In genomic region chr5:131286400-131286715, GRCh38 we compare ENCODE assay signal across 31 cellular contexts. TPM values are rescaled to one million over a fixed set of nuclear protein-coding genes. Genes with fewer than 3 reads are reported as not detected.
DNase-seq lines count a peak whose midpoint lies in the region; ATAC-seq lines count a peak whose summit lies in the region.
"Had no signal": no experiment of that assay in that cellular context is flagged by ENCODE, and none has a peak within 500 bp of the region (broad histone marks: within the 10 kb centered on the region; RNA-seq: fewer than 3 reads in every experiment).

No MANE protein-coding gene starts in this region.

- H3K27ac ChIP-seq in CD8-positive, alpha-beta memory T cell (ENCODE audit: low read depth, low read length), result no peak overlapping the region
- H3K27ac ChIP-seq in naive thymus-derived CD4-positive, alpha-beta T cell (ENCODE audit: low read depth, low read length), result peak overlapping the region; percentile 80
- H3K27ac ChIP-seq: breast epithelium, right atrium auricular region, SK-N-MC, thoracic aorta had no signal

- intact Hi-C loops in naive thymus-derived CD4-positive, alpha-beta T cell (cut with micrococcal nuclease), result loop anchor here in 1 of 2 donors (5.0 kb wide), 1 partner anchor 34 kb away; no protein-coding TSS in a partner anchor

- no peaks in the 10 kb centered on the region for H3K9me3 ChIP-seq in CD8-positive, alpha-beta memory T cell (ENCODE audit: low read length)
- no peaks in the 10 kb centered on the region for H3K9me3 ChIP-seq in naive thymus-derived CD4-positive, alpha-beta T cell (ENCODE audit: control insufficient read depth in 2 of 3, low read length in 3 of 3)
- H3K9me3 ChIP-seq: breast epithelium, right atrium auricular region, thoracic aorta had no signal

- peak overlapping the region; percentile 58 for H3K27ac Mint-ChIP-seq in activated T-cell treated with anti-CD3 and anti-CD28 coated beads, Interleukin-2, amount 50 U/mL, for 72 hours
- H3K27ac Mint-ChIP-seq in CD8-positive, alpha-beta memory T cell, result peak overlapping the region in 6 of 8 donors; percentile 1 to 94 (median 82)
- H3K27ac Mint-ChIP-seq in activated naive CD8-positive, alpha-beta T cell treated with anti-CD3 and anti-CD28 coated beads for 36 hours, result peak overlapping the region; percentile 91
- peak overlapping the region in 8 of 9 donors; percentile 34 to 98 (median 88) for H3K27ac Mint-ChIP-seq in naive thymus-derived CD4-positive, alpha-beta T cell

- no peak overlapping the region for H3K4me3 ChIP-seq in CD8-positive, alpha-beta memory T cell (ENCODE audit: low read length)
- H3K4me3 ChIP-seq in naive thymus-derived CD4-positive, alpha-beta T cell (ENCODE audit: low read length), result no peak overlapping the region
- H3K4me3 ChIP-seq: breast epithelium, K562, right atrium auricular region, SK-N-MC, smooth muscle cell, thoracic aorta had no signal

- CTCF ChIA-PET in CD8-positive, alpha-beta memory T cell (lab: Charles Lee), result interaction anchor here (1.0 to 3.1 kb wide), 5 partner anchors 16 to 96 kb away, joined by 3 to 15 read pairs (median 7); no protein-coding TSS in a partner anchor
- CTCF ChIA-PET in naive thymus-derived CD4-positive, alpha-beta T cell (lab: Charles Lee), result interaction anchor here (0.6 kb wide), 1 partner anchor 114 kb away, joined by 3 read pairs; no protein-coding TSS in a partner anchor

- POLR2A ChIA-PET in CD8-positive, alpha-beta memory T cell (lab: Charles Lee), result interaction anchor here (0.7 to 1.2 kb wide), 3 partner anchors 13 to 132 kb away, joined by 5 to 12 read pairs (median 7); no protein-coding TSS in a partner anchor
- POLR2A ChIA-PET in naive thymus-derived CD4-positive, alpha-beta T cell (lab: Charles Lee), result interaction anchor here (0.6 to 3.2 kb wide), 10 partner anchors 10 to 345 kb away, joined by 3 to 26 read pairs (median 6); partner anchors contain the start of gene CDC42SE2

- no peaks in the 10 kb centered on the region for H3K27me3 ChIP-seq in CD8-positive, alpha-beta memory T cell (ENCODE audit: insufficient read depth, low read length, poor library complexity, severe bottlenecking)
- H3K27me3 ChIP-seq in naive thymus-derived CD4-positive, alpha-beta T cell (ENCODE audit: control insufficient read depth in 2 of 2, insufficient read depth in 2 of 2, low read length in 2 of 2), result no peaks in the 10 kb centered on the region
- H3K27me3 ChIP-seq: breast epithelium, right atrium auricular region had no signal

- H3K36me3 ChIP-seq in CD8-positive, alpha-beta memory T cell (ENCODE audit: insufficient read depth, low read length), result no peaks in the 10 kb centered on the region
- peaks cover 0 to 8% (median 6%) of the 10 kb centered on the region in 3 experiments for H3K36me3 ChIP-seq in naive thymus-derived CD4-positive, alpha-beta T cell (ENCODE audit: control insufficient read depth in 2 of 3, insufficient read depth in 3 of 3, low read length in 3 of 3)
- H3K36me3 ChIP-seq: breast epithelium, right atrium auricular region, thoracic aorta had no signal

- ATAC-seq in activated T-cell treated with anti-CD3 and anti-CD28 coated beads, Interleukin-2, amount 50 U/mL, for 72 hours (replicated peaks in 1 of 2), result no peak
- ATAC-seq in naive thymus-derived CD4-positive, alpha-beta T cell, result no peak
- ATAC-seq in HG02885 (IDR thresholded peaks at IDR 0.05; ENCODE audit: poor library complexity, unreplicated experiment) (no peak), GM19351 (IDR thresholded peaks at IDR 0.05; ENCODE audit: unreplicated experiment) (no peak), HG02970 (IDR thresholded peaks at IDR 0.05; ENCODE audit: low FRiP score, unreplicated experiment) (no peak)
- ATAC-seq: K562; left cardiac atrium; PC-3; stimulated activated naive CD8-positive, alpha-beta T cell treated with anti-CD3 and anti-CD28 coated beads, Interleukin-15, Interleukin-2, amounts not matched to agents 100 U/mL and 50 U/mL, for 24 hours had no signal

- no peaks in the 10 kb centered on the region for H3K27me3 Mint-ChIP-seq in activated T-cell treated with anti-CD3 and anti-CD28 coated beads, Interleukin-2, amount 50 U/mL, for 72 hours (ENCODE audit: low read depth)
- H3K27me3 Mint-ChIP-seq in CD8-positive, alpha-beta memory T cell, result no peaks in the 10 kb centered on the region
- H3K27me3 Mint-ChIP-seq in activated naive CD8-positive, alpha-beta T cell treated with anti-CD3 and anti-CD28 coated beads for 36 hours, result no peaks in the 10 kb centered on the region
- H3K27me3 Mint-ChIP-seq in naive thymus-derived CD4-positive, alpha-beta T cell, result no peaks in the 10 kb centered on the region
- H3K27me3 Mint-ChIP-seq: memory B cell had no signal

- no peaks in the 10 kb centered on the region for H3K9me3 Mint-ChIP-seq in activated T-cell treated with anti-CD3 and anti-CD28 coated beads, Interleukin-2, amount 50 U/mL, for 72 hours
- H3K9me3 Mint-ChIP-seq in CD8-positive, alpha-beta memory T cell, result no peaks in the 10 kb centered on the region
- no peaks in the 10 kb centered on the region for H3K9me3 Mint-ChIP-seq in activated naive CD8-positive, alpha-beta T cell treated with anti-CD3 and anti-CD28 coated beads for 36 hours
- H3K9me3 Mint-ChIP-seq in naive thymus-derived CD4-positive, alpha-beta T cell, result no peaks in the 10 kb centered on the region
- H3K9me3 Mint-ChIP-seq: memory B cell had no signal

- no peak for DNase-seq in activated T-cell treated with anti-CD3 and anti-CD28 coated beads, Interleukin-2, amount 50 U/mL, for 72 hours
- no peak for DNase-seq in activated T-cell treated with anti-CD3 and anti-CD28 coated beads for 4 hours
- no peak for DNase-seq in CD8-positive, alpha-beta memory T cell
- DNase-seq in activated naive CD8-positive, alpha-beta T cell treated with anti-CD3 and anti-CD28 coated beads for 36 hours, result no peak
- DNase-seq in naive thymus-derived CD4-positive, alpha-beta T cell, result no peak
- DNase-seq: activated CD4-positive, alpha-beta T cell treated with anti-CD3 and anti-CD28 coated beads, Interleukin-2, amount 50 U/mL, for 4 hours; activated CD4-positive, CD25-positive, alpha-beta regulatory T cell; activated CD8-positive, alpha-beta memory T cell treated with anti-CD3 and anti-CD28 coated beads, Interleukin-2, amount 50 U/mL, for 48 hours; activated gamma-delta T cell; amygdala; DMS 273 treated with DMSO at 0.1 percent for 48 hours; effector CD8-positive, alpha-beta T cell; hypothalamus; left cardiac atrium; NCI-H1092 treated with DMSO at 0.1 percent for 48 hours; NCI-H1930; NCI-H2171 treated with DMSO at 0.1 percent for 48 hours; NCI-H510A treated with DMSO at 0.1 percent for 48 hours; NK-92 treated with Interleukin-12 subunit alpha and Interleukin-12 subunit beta, amount 100 ng/mL, for 24 hours; PC-3; stimulated activated naive CD8-positive, alpha-beta T cell treated with anti-CD3 and anti-CD28 coated beads, Interleukin-15, Interleukin-2, amounts not matched to agents 100 U/mL and 50 U/mL, for 24 hours had no signal

- peaks cover 6 to 26% of the 10 kb centered on the region in 2 donors for H3K36me3 Mint-ChIP-seq in activated T-cell treated with anti-CD3 and anti-CD28 coated beads, Interleukin-2, amount 50 U/mL, for 72 hours (ENCODE audit: insufficient read depth in 2 of 2)
- H3K36me3 Mint-ChIP-seq in CD8-positive, alpha-beta memory T cell, result peaks cover 4 to 69% (median 9%) of the 10 kb centered on the region in 3 donors
- H3K36me3 Mint-ChIP-seq in activated naive CD8-positive, alpha-beta T cell treated with anti-CD3 and anti-CD28 coated beads for 36 hours, result peaks cover 46% of the 10 kb centered on the region
- H3K36me3 Mint-ChIP-seq in naive thymus-derived CD4-positive, alpha-beta T cell, result peaks cover 0 to 32% (median 9%) of the 10 kb centered on the region in 5 donors

- H3K4me1 ChIP-seq in CD8-positive, alpha-beta memory T cell (ENCODE audit: insufficient read depth, low read length), result peaks cover 83% of the 10 kb centered on the region
- peaks cover 66 to 78% of the 10 kb centered on the region in 2 donors for H3K4me1 ChIP-seq in naive thymus-derived CD4-positive, alpha-beta T cell (ENCODE audit: control insufficient read depth in 2 of 2, insufficient read depth in 2 of 2, low read length in 2 of 2)
- H3K4me1 ChIP-seq: breast epithelium, right atrium auricular region had no signal

- no peak overlapping the region for H3K4me3 Mint-ChIP-seq in activated T-cell treated with anti-CD3 and anti-CD28 coated beads, Interleukin-2, amount 50 U/mL, for 72 hours
- H3K4me3 Mint-ChIP-seq in CD8-positive, alpha-beta memory T cell, result peak overlapping the region in 4 of 7 donors; percentile 8 to 63 (median 16)
- H3K4me3 Mint-ChIP-seq in activated naive CD8-positive, alpha-beta T cell treated with anti-CD3 and anti-CD28 coated beads for 36 hours, result no peak overlapping the region
- H3K4me3 Mint-ChIP-seq in naive thymus-derived CD4-positive, alpha-beta T cell, result peak overlapping the region in 6 of 10 donors; percentile 7 to 90 (median 45)
- H3K4me3 Mint-ChIP-seq: memory B cell had no signal

- H3K4me1 Mint-ChIP-seq in activated T-cell treated with anti-CD3 and anti-CD28 coated beads, Interleukin-2, amount 50 U/mL, for 72 hours (ENCODE audit: low read depth), result peaks cover 90% of the 10 kb centered on the region
- peaks cover 77 to 94% (median 92%) of the 10 kb centered on the region in 3 donors for H3K4me1 Mint-ChIP-seq in CD8-positive, alpha-beta memory T cell
- peaks cover 75% of the 10 kb centered on the region for H3K4me1 Mint-ChIP-seq in activated naive CD8-positive, alpha-beta T cell treated with anti-CD3 and anti-CD28 coated beads for 36 hours
- H3K4me1 Mint-ChIP-seq in naive thymus-derived CD4-positive, alpha-beta T cell, result peaks cover 32 to 91% (median 82%) of the 10 kb centered on the region in 7 donors

RNA-seq across cellular contexts. Expression of gene CDC42SE2, which starts 22.5 kb away (rescaled TPM):
- total RNA-seq in activated T-cell treated with anti-CD3 and anti-CD28 coated beads, Interleukin-2, amount 50 U/mL, for 72 hours, result 100 to 1,000 TPM; 147 to 151 TPM
- 100 to 1,000 TPM; 125 to 131 TPM for total RNA-seq in CD8-positive, alpha-beta memory T cell
- 460 TPM for polyA plus RNA-seq in CD8-positive, alpha-beta memory T cell
- 100 to 1,000 TPM; 112 to 116 TPM for total RNA-seq in activated naive CD8-positive, alpha-beta T cell treated with anti-CD3 and anti-CD28 coated beads for 36 hours
- 100 to 1,000 TPM; 143 to 265 (median 215) TPM for total RNA-seq in naive thymus-derived CD4-positive, alpha-beta T cell
- polyA plus RNA-seq in naive thymus-derived CD4-positive, alpha-beta T cell, result 100 to 1,000 TPM; 348 to 482 TPM

Comparison
In these comparisons a context has a peak if more than half of its experiments do, and no peak if none do; other contexts are left out.
1. H3K4me3 Mint-ChIP-seq: peak in CD8-positive, alpha-beta memory T cell (4 of 7) and naive thymus-derived CD4-positive, alpha-beta T cell (6 of 10); none in activated T-cell treated with anti-CD3 and anti-CD28 coated beads, Interleukin-2, amount 50 U/mL, for 72 hours (0 of 2) and activated naive CD8-positive, alpha-beta T cell treated with anti-CD3 and anti-CD28 coated beads for 36 hours (single experiment).
2. Peak in every context shown above with its lines, with median percentiles within 50 percentile points of each other: H3K27ac Mint-ChIP-seq.